8 cellular contexts compared by ENCODE assay signal in the genomic region with DNA sequence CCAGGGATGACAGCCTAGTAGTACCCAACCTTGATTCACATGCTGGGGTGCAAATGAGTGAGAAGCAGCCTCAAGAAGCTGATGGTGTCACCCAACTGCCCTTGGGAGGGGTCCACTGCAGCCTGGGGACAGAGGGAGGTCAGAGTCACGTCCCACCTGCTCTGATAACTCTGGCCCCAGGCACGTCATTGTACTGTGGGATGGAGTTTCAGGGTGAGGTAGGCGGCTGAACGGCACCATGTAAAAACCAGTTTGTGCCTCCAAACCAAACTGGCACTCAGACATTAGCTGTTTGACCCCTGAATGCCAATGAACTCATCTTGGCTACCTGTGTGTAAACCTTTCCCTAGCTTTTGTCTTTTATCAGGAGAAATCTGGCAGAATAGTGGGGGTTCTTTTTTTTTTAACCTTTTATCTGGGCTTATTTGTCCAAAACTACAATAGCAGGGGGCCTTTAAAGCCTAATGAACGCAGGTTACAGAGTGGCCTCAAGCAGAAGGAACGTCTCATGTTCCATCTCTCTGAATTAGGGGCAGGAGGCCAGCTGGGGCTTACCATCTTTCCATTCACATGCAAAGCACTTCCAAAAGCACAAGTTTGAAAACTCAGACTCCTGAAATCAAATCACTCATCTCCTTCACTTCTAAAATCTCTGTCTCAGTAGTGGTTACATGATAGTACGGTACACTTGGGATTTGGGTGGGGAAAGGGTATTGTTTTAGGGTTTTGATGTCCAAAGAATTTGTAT.
DNase-seq lines count a peak whose midpoint lies in the region; ATAC-seq and TF ChIP-seq lines count a peak whose summit lies in the region.

No MANE protein-coding gene starts in this region.

- DNase-seq in epithelial cell of esophagus (ENCODE audit: low read depth) (peak; percentile 32), SHP77 treated with DMSO at 0.1 percent for 48 hours (lab: John Stamatoyannopoulos, UW) (no peak), islet precursor cell (no peak)
- DNase-seq in stimulated activated naive B cell treated with anti-CD40 and anti-IgM and Interleukin-4, amounts not matched to agents 10 μg/mL and 1 μg/mL and 100 μg/mL, for 72 hours: no peak
- no peak for DNase-seq in NK-92 treated with Interleukin-12 subunit alpha and Interleukin-12 subunit beta, amount 100 ng/mL, for 24 hours (lab: John Stamatoyannopoulos, UW)

- H3K27me3 Mint-ChIP-seq in IgD-negative memory B cell: peaks cover 3% of the 10 kb centered on the region
- H3K27me3 Mint-ChIP-seq in stimulated activated naive B cell treated with anti-CD40 and anti-IgM and Interleukin-4, amounts not matched to agents 10 μg/mL and 1 μg/mL and 100 μg/mL, for 72 hours: no peaks in the 10 kb centered on the region

- no peaks in the 10 kb centered on the region for H3K9me3 Mint-ChIP-seq in IgD-negative memory B cell
- H3K9me3 Mint-ChIP-seq in stimulated activated naive B cell treated with anti-CD40 and anti-IgM and Interleukin-4, amounts not matched to agents 10 μg/mL and 1 μg/mL and 100 μg/mL, for 72 hours: peaks cover 0 to 2% of the 10 kb centered on the region in 2 donors

- peak; percentile 13 for ATAC-seq in GM21515 (IDR thresholded peaks at IDR 0.05; ENCODE audit: unreplicated experiment)
- peak; percentile 22 to 37 for ATAC-seq in stimulated activated naive B cell treated with anti-CD40 and anti-IgM and Interleukin-4, amounts not matched to agents 10 μg/mL and 1 μg/mL and 100 μg/mL, for 72 hours (replicated peaks)

- H3K4me2 ChIP-seq in BLaER1 treated with 17β-estradiol and CSF1 and Interleukin-3, amounts not matched to agents 10 nM and 100 nM: peak overlapping the region; percentile 71 to 99 (median 93)

- H4K20me1 ChIP-seq in BLaER1 treated with 17β-estradiol and CSF1 and Interleukin-3, amounts not matched to agents 10 nM and 100 nM: peaks cover 0 to 3% (median 0%) of the 10 kb centered on the region in 11 experiments; a peak in 1 of 22 replicates

- H3K36me3 Mint-ChIP-seq in IgD-negative memory B cell: peaks cover 2% of the 10 kb centered on the region
- peaks cover 35 to 62% of the 10 kb centered on the region in 2 donors for H3K36me3 Mint-ChIP-seq in stimulated activated naive B cell treated with anti-CD40 and anti-IgM and Interleukin-4, amounts not matched to agents 10 μg/mL and 1 μg/mL and 100 μg/mL, for 72 hours

- peak overlapping the region in 2 of 3 donors; percentile 29 to 43 for H3K27ac Mint-ChIP-seq in IgD-negative memory B cell
- H3K27ac Mint-ChIP-seq in stimulated activated naive B cell treated with anti-CD40 and anti-IgM and Interleukin-4, amounts not matched to agents 10 μg/mL and 1 μg/mL and 100 μg/mL, for 72 hours: peak overlapping the region; percentile 93

- no peaks in the 10 kb centered on the region for H3K27me3 ChIP-seq in BLaER1 treated with 17β-estradiol and CSF1 and Interleukin-3, amounts not matched to agents 10 nM and 100 nM

- peak overlapping the region in 10 of 11 experiments; percentile 42 to 87 (median 75); a peak in 19 of 22 replicates for H3K9ac ChIP-seq in BLaER1 treated with 17β-estradiol and CSF1 and Interleukin-3, amounts not matched to agents 10 nM and 100 nM

- peak overlapping the region in 3 of 4 donors; percentile 65 to 93 (median 88) for H3K4me3 Mint-ChIP-seq in IgD-negative memory B cell
- peak overlapping the region; percentile 65 to 71 for H3K4me3 Mint-ChIP-seq in stimulated activated naive B cell treated with anti-CD40 and anti-IgM and Interleukin-4, amounts not matched to agents 10 μg/mL and 1 μg/mL and 100 μg/mL, for 72 hours

- H3K27ac ChIP-seq in BLaER1 treated with 17β-estradiol and CSF1 and Interleukin-3, amounts not matched to agents 10 nM and 100 nM: peak overlapping the region; percentile 8 to 98 (median 87); a peak in 19 of 22 replicates

- no peak for TF ChIP-seq CTCF in epithelial cell of esophagus (IDR thresholded peaks at IDR 0.05; ENCODE audit: insufficient read depth, low read depth, low read length, missing control alignments)

- H3K9me3 ChIP-seq in BLaER1 treated with 17β-estradiol and CSF1 and Interleukin-3, amounts not matched to agents 10 nM and 100 nM (replicated peaks in 1 of 11): peaks cover 8 to 16% (median 10%) of the 10 kb centered on the region in 11 experiments

- H3K4me1 ChIP-seq in BLaER1 treated with 17β-estradiol and CSF1 and Interleukin-3, amounts not matched to agents 10 nM and 100 nM: peaks cover 89 to 100% (median 97%) of the 10 kb centered on the region in 10 experiments

- peaks cover 22 to 31% (median 28%) of the 10 kb centered on the region in 11 experiments for H3K36me3 ChIP-seq in BLaER1 treated with 17β-estradiol and CSF1 and Interleukin-3, amounts not matched to agents 10 nM and 100 nM

- H3K4me3 ChIP-seq in BLaER1 treated with 17β-estradiol and CSF1 and Interleukin-3, amounts not matched to agents 10 nM and 100 nM: peak overlapping the region in 8 of 10 experiments; percentile 48 to 54 (median 49); a peak in 13 of 20 replicates
- no peak overlapping the region for H3K4me3 ChIP-seq in epithelial cell of esophagus (ENCODE audit: low read length)

- peaks cover 61 to 71% (median 62%) of the 10 kb centered on the region in 3 donors for H3K4me1 Mint-ChIP-seq in IgD-negative memory B cell
- peaks cover 66 to 92% of the 10 kb centered on the region in 2 donors for H3K4me1 Mint-ChIP-seq in stimulated activated naive B cell treated with anti-CD40 and anti-IgM and Interleukin-4, amounts not matched to agents 10 μg/mL and 1 μg/mL and 100 μg/mL, for 72 hours
